8 cellular contexts compared by ENCODE assay signal in the genomic region with DNA sequence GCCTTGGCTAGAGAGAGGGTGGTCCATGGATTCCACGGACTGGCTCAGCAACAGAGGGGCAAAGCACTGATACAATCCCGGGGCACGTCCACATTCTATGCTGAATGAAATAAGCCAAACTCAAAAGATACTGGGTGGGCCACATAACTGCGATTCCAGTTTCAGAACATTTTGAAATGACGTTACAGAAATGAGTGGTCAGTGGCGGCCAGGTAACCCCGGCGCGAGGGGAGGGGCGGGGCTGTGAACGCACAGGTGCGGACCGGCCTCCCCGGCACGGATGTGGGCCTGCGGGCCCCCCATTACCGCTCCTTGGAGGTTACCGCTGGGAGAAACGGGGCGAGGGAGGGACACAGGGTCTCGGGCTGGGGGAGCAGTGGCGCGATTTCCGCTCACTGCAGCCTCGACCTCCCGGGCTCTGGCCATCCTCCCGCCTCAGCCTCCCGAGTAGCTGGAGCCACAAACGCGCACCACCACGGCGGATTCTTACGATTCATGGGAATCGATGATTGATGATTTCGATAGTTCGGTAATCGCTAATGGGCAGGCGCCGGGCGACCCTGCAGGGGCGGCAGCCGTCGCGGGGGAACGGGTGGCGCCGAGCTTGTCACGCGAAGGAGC. TPM values are rescaled to one million over a fixed set of nuclear protein-coding genes. Genes with fewer than 3 reads are reported as not detected.
DNase-seq lines count a peak whose midpoint lies in the region; ATAC-seq, FAIRE-seq and TF ChIP-seq lines count a peak whose summit lies in the region.

No MANE protein-coding gene starts in this region.

- TF ChIP-seq EP300 in A549 (IDR thresholded peaks at IDR 0.05): no peak

- no peaks in the 10 kb centered on the region for H3K27me3 ChIP-seq in small intestine (ENCODE audit: control insufficient read depth in 2 of 2, insufficient read depth in 2 of 2, low read length in 2 of 2)

- no peak for TF ChIP-seq POLR2A in A549 (IDR thresholded peaks at IDR 0.05; ENCODE audit: low read length)

- peaks cover 5% of the 10 kb centered on the region for H3K36me3 Mint-ChIP-seq in WTC11
- no peaks in the 10 kb centered on the region for H3K36me3 Mint-ChIP-seq in glutamatergic neuron (ENCODE audit: unreplicated experiment)

- no peaks in the 10 kb centered on the region for H3K9me3 ChIP-seq in A549
- no peaks in the 10 kb centered on the region for H3K9me3 ChIP-seq in small intestine (ENCODE audit: control insufficient read depth, low read depth)

- ATAC-seq in A549 (no peak), GM21528 (IDR thresholded peaks at IDR 0.05; ENCODE audit: low FRiP score, unreplicated experiment) (peak; percentile 15), WTC11 (no peak)

- WGBS in A549 (ENCODE audit: missing lambda C conversion rate): 3% methylated on average over 28 of the region's 49 CpGs
- WGBS in small intestine, 3 donors: 1 to 2% (median 1%) methylated on average over 42 to 49 of the region's 49 CpGs

- no peaks in the 10 kb centered on the region; the same call in 1 of the 2 replicates for H3K27me3 Mint-ChIP-seq in WTC11 (ENCODE audit: low read depth)
- H3K27me3 Mint-ChIP-seq in glutamatergic neuron (ENCODE audit: unreplicated experiment): peaks cover 10% of the 10 kb centered on the region

- H3K27ac ChIP-seq in A549 (peak overlapping the region; percentile 80 to 92), small intestine (ENCODE audit: low read depth in 1 of 2, low read length in 1 of 2) (peak overlapping the region; percentile 85 to 97)

- H3K4me1 ChIP-seq in A549 (peaks cover 9% of the 10 kb centered on the region; the same call in 1 of the 3 replicates), small intestine (ENCODE audit: control insufficient read depth in 2 of 2, insufficient read depth in 1 of 2, low read depth in 1 of 2, low read length in 1 of 2) (peaks cover 0 to 8% of the 10 kb centered on the region in 2 donors)

- H3K27ac Mint-ChIP-seq in WTC11 (peak overlapping the region; percentile 93), glutamatergic neuron (ENCODE audit: unreplicated experiment) (peak overlapping the region; percentile 73)

- TF ChIP-seq CTCF in A549 (IDR thresholded peaks at IDR 0.05): no peak; the same call in 2 of the 3 replicates
- no peak for TF ChIP-seq CTCF in WTC11 (IDR thresholded peaks at IDR 0.05)
- no peak for TF ChIP-seq CTCF in glutamatergic neuron (IDR thresholded peaks at IDR 0.05; ENCODE audit: partially characterized antibody, unreplicated experiment)

- H3K4me1 Mint-ChIP-seq in WTC11 (peaks cover 18% of the 10 kb centered on the region), glutamatergic neuron (ENCODE audit: low read depth, unreplicated experiment) (peaks cover 7% of the 10 kb centered on the region)

- FAIRE-seq in A549 (lab: Jason Lieb, UNC) (no peak), small intestine (lab: Jason Lieb, UNC) (no peak)

- DNase-seq in A549 (ENCODE audit: low read depth in 1 of 2, low spot score in 1 of 2) (no peak), WTC11 (ENCODE audit: low spot score) (no peak), glutamatergic neuron (no peak), small intestine (no peak), dermis blood vessel endothelial cell (no peak), GF-D8 (lab: John Stamatoyannopoulos, UW) (no peak), cortex of kidney (lab: John Stamatoyannopoulos, UW) (no peak)

- H3K4me3 Mint-ChIP-seq in WTC11 (peak overlapping the region; percentile 83), glutamatergic neuron (ENCODE audit: unreplicated experiment) (peak overlapping the region; percentile 87)

- CTCF ChIA-PET in A549 (lab: Yijun Ruan, JAX) (interaction anchor here (1.0 to 2.6 kb wide), 2 partner anchors 19 to 75 kb away, joined by 4 to 7 read pairs; no protein-coding TSS in a partner anchor), WTC11 (lab: Charles Lee) (interaction anchor here (0.5 to 2.6 kb wide), 8 partner anchors 10 to 122 kb away, joined by 3 to 25 read pairs (median 4); no protein-coding TSS in a partner anchor)

- H3K4me3 ChIP-seq in A549 (peak overlapping the region; percentile 91), small intestine (ENCODE audit: low read depth in 1 of 2, low read length in 2 of 2) (peak overlapping the region; percentile 77 to 95)

- H3K9me3 Mint-ChIP-seq in WTC11 (no peaks in the 10 kb centered on the region), glutamatergic neuron (ENCODE audit: unreplicated experiment) (peaks cover 8% of the 10 kb centered on the region)

- peak overlapping the region; percentile 92 for H3K4me2 ChIP-seq in A549

- no peak for TF ChIP-seq RAD21 in A549 (conservative IDR thresholded peaks at IDR 0.05 in 1 of 2, IDR thresholded peaks at IDR 0.05 in 1 of 2)

- POLR2A ChIA-PET in A549 (lab: Yijun Ruan, JAX) (interaction anchor here (1.2 kb wide), 1 partner anchor 11 kb away, joined by 3 read pairs; no protein-coding TSS in a partner anchor), WTC11 (lab: Charles Lee) (interaction anchor here (0.8 to 1.3 kb wide), 3 partner anchors 8 to 43 kb away, joined by 3 to 4 read pairs (median 3); no protein-coding TSS in a partner anchor)

- peaks cover under 1 to 3% of the 10 kb centered on the region in 2 donors for H3K36me3 ChIP-seq in small intestine (ENCODE audit: control insufficient read depth in 2 of 2, insufficient read depth in 2 of 2, low read length in 2 of 2)

TF ChIP-seq in A549, 52 proteins besides CTCF, POLR2A, EP300 and RAD21:
- TF ChIP-seq EHF (CRISPR knock-in tag; IDR thresholded peaks at IDR 0.05) (no peak), HDAC2 (IDR thresholded peaks at IDR 0.05) (0 out of 2 replicates have a peak, but pooled peaks have one; percentile 56)

TF ChIP-seq in WTC11, 78 proteins besides CTCF, POLR2A, EP300 and RAD21 (continues in another document):
- no peak for TF ChIP-seq SMAD4 (CRISPR knock-in tag; IDR thresholded peaks at IDR 0.05)
- peak; percentile 40; the same call in 1 of the 2 replicates for TF ChIP-seq TEAD1 (CRISPR knock-in tag; IDR thresholded peaks at IDR 0.05)
- TF ChIP-seq JUN (CRISPR knock-in tag; IDR thresholded peaks at IDR 0.05): 0 out of 2 replicates have a peak, but pooled peaks have one; percentile 57
- no peak for TF ChIP-seq MYBL2 (CRISPR knock-in tag; IDR thresholded peaks at IDR 0.05)

RNA-seq across cellular contexts. Expression of a gene that starts 0.6 kb away (rescaled TPM):
- polyA plus RNA-seq in A549 (2011; rRNA removed): 5.8 and 6.4 TPM in 2 replicates
- 20.6 and 26.3 TPM in 2 replicates for polyA plus RNA-seq in A549 (2012; cell fraction: cytosol; rRNA removed)
- polyA plus RNA-seq in A549 (2012; cell fraction: nucleus; rRNA removed): 62.1 and 76.2 TPM in 2 replicates
- polyA plus RNA-seq in A549 (2017; fragmentation: RNase III; extraction: RNeasy Plus Mini Kit Qiagen cat#74134 plus additional on column Dnase treatment): 28.6 to 43.1 TPM (median 39.0 TPM) in 3 replicates
- 4.6 and 8.2 TPM in 2 replicates for polyA minus RNA-seq in A549 (2011; rRNA and poly(A)+ RNA removed)
- 96.9 to 113 TPM (median 109 TPM) in 3 replicates for total RNA-seq in WTC11 (2021)
- total RNA-seq in glutamatergic neuron (ENCODE audit: unreplicated experiment): 227 TPM
- 100 to 1,000 TPM in 1 of 3 donors, 10 to 100 TPM in 2; 28.4 to 115 (median 40.3) TPM for polyA plus RNA-seq in small intestine
- 63.3 and 119 TPM in 2 replicates for total RNA-seq in dermis blood vessel endothelial cell

RNA-seq across cellular contexts. Expression of a gene that starts 11.5 kb away (rescaled TPM):
- polyA plus RNA-seq in A549 (2011; rRNA removed) (69.1 and 75.7 TPM in 2 replicates), A549 (2017; fragmentation: RNase III; extraction: RNeasy Plus Mini Kit Qiagen cat#74134 plus additional on column Dnase treatment) (160 to 185 TPM (median 175 TPM) in 3 replicates), small intestine (100 to 1,000 TPM in 2 of 3 donors, 10 to 100 TPM in 1; 61.1 to 320 (median 140) TPM)
- 333 and 385 TPM in 2 replicates for polyA plus RNA-seq in A549 (2012; cell fraction: cytosol; rRNA removed)
- polyA plus RNA-seq in A549 (2012; cell fraction: nucleus; rRNA removed): 412 and 442 TPM in 2 replicates
- polyA minus RNA-seq in A549 (2011; rRNA and poly(A)+ RNA removed): 46.7 and 51.4 TPM in 2 replicates
- total RNA-seq in WTC11 (2021) (169 to 219 TPM (median 207 TPM) in 3 replicates), glutamatergic neuron (ENCODE audit: unreplicated experiment) (28.7 TPM), dermis blood vessel endothelial cell (135 and 286 TPM in 2 replicates)

RNA-seq across cellular contexts. Expression of a gene that starts 24.0 kb away (rescaled TPM):
- polyA plus RNA-seq in A549 (2011; rRNA removed) (not detected in 2 replicates), A549 (2017; fragmentation: RNase III; extraction: RNeasy Plus Mini Kit Qiagen cat#74134 plus additional on column Dnase treatment) (not detected in 3 replicates), small intestine (under 1 TPM in 1 of 3 donors, not detected in 2; 0.19 TPM)
- polyA plus RNA-seq in A549 (2012; cell fraction: cytosol; rRNA removed): 0.06 and 0.09 TPM in 2 replicates
- polyA plus RNA-seq in A549 (2012; cell fraction: nucleus; rRNA removed): 0.71 and 0.95 TPM in 2 replicates
- polyA minus RNA-seq in A549 (2011; rRNA and poly(A)+ RNA removed): 0.24 TPM in 1 of 2 replicates, not detected in the other
- total RNA-seq in WTC11 (2021) (0.80 to 1.9 TPM (median 1.5 TPM) in 3 replicates), glutamatergic neuron (ENCODE audit: unreplicated experiment) (not detected), dermis blood vessel endothelial cell (not detected in 2 replicates)

RNA-seq across cellular contexts. Expression of a gene that starts 24.0 kb away (rescaled TPM):
- polyA plus RNA-seq in A549 (2011; rRNA removed): not detected in 2 replicates
- 0.05 TPM in 1 of 2 replicates, not detected in the other for polyA plus RNA-seq in A549 (2012; cell fraction: cytosol; rRNA removed)
- 0.07 TPM in 1 of 2 replicates, not detected in the other for polyA plus RNA-seq in A549 (2012; cell fraction: nucleus; rRNA removed)
- polyA plus RNA-seq in A549 (2017; fragmentation: RNase III; extraction: RNeasy Plus Mini Kit Qiagen cat#74134 plus additional on column Dnase treatment): 0.05 to 0.08 TPM in 2 of 3 replicates, not detected in the other
- not detected in 2 replicates for polyA minus RNA-seq in A549 (2011; rRNA and poly(A)+ RNA removed)
- 8.0 to 9.4 TPM (median 9.1 TPM) in 3 replicates for total RNA-seq in WTC11 (2021)
- total RNA-seq in glutamatergic neuron (ENCODE audit: unreplicated experiment): not detected
- 1 to 10 TPM in 1 of 3 donors, under 1 TPM in 2; 0.45 to 3.2 (median 0.72) TPM for polyA plus RNA-seq in small intestine
- total RNA-seq in dermis blood vessel endothelial cell: 0.09 TPM in 1 of 2 replicates, not detected in the other

RNA-seq across cellular contexts. Expression of a gene that starts 43.9 kb away (rescaled TPM):
- polyA plus RNA-seq in A549 (2011; rRNA removed) (7.9 and 9.4 TPM in 2 replicates), A549 (2017; fragmentation: RNase III; extraction: RNeasy Plus Mini Kit Qiagen cat#74134 plus additional on column Dnase treatment) (10.4 to 11.6 TPM (median 11.6 TPM) in 3 replicates), small intestine (10 to 100 TPM in 2 of 3 donors, 1 to 10 TPM in 1; 9.2 to 15.1 (median 13.5) TPM)
- polyA plus RNA-seq in A549 (2012; cell fraction: cytosol; rRNA removed): 21.5 and 29.0 TPM in 2 replicates
- 51.0 and 68.4 TPM in 2 replicates for polyA plus RNA-seq in A549 (2012; cell fraction: nucleus; rRNA removed)
- polyA minus RNA-seq in A549 (2011; rRNA and poly(A)+ RNA removed): 9.8 and 16.2 TPM in 2 replicates
- total RNA-seq in WTC11 (2021) (38.5 to 46.2 TPM (median 40.5 TPM) in 3 replicates), glutamatergic neuron (ENCODE audit: unreplicated experiment) (26.5 TPM), dermis blood vessel endothelial cell (11.6 and 15.1 TPM in 2 replicates)
